ENCODE assay signal across 8 cellular contexts in genomic region chr6:43506667-43507471, GRCh38. TPM values are rescaled to one million over a fixed set of nuclear protein-coding genes. Genes with fewer than 3 reads are reported as not detected.
DNase-seq lines count a peak whose midpoint lies in the region; ATAC-seq and TF ChIP-seq lines count a peak whose summit lies in the region.

No MANE protein-coding gene starts in this region.

- no peak overlapping the region for H3K4me3 Mint-ChIP-seq in activated CD4-positive, alpha-beta memory T cell treated with anti-CD3 and anti-CD28 coated beads for 36 hours

- peak overlapping the region in 51 of 59 donors; percentile 23 to 85 (median 69) for H3K27ac ChIP-seq in dorsolateral prefrontal cortex
- no peak overlapping the region for H3K27ac ChIP-seq in lung (ENCODE audit: low read depth in 1 of 2, low read length in 1 of 2)

- H3K4me3 ChIP-seq in dorsolateral prefrontal cortex = peak overlapping the region in 3 of 59 donors; percentile 11 to 16 (median 13)
- no peak overlapping the region for H3K4me3 ChIP-seq in lung

- H3K27me3 ChIP-seq in dorsolateral prefrontal cortex (no peaks in the 10 kb centered on the region), lung (ENCODE audit: control insufficient read depth, insufficient read depth) (no peaks in the 10 kb centered on the region)

- intact Hi-C loops in activated CD4-positive, alpha-beta memory T cell treated with anti-CD3 and anti-CD28 coated beads for 36 hours (cut with micrococcal nuclease) = loop anchor here (1.0 to 2.0 kb wide), 5 partner anchors 30 to 333 kb away; partner anchors contain the start of gene TJAP1
- intact Hi-C loops in dorsolateral prefrontal cortex (cut with DNase I) = loop anchor here (2.0 to 10.0 kb wide), 7 partner anchors 52 to 495 kb away; partner anchors contain the start of genes DLK2 (in 2 of the 2), CUL9 (in 1 of the 2), KLHDC3 (in 1 of the 2) and MEA1 (in 1 of the 2)

- H3K27me3 Mint-ChIP-seq in activated CD4-positive, alpha-beta memory T cell treated with anti-CD3 and anti-CD28 coated beads for 36 hours = peaks cover 17% of the 10 kb centered on the region

- peaks cover 12% of the 10 kb centered on the region for H3K36me3 Mint-ChIP-seq in activated CD4-positive, alpha-beta memory T cell treated with anti-CD3 and anti-CD28 coated beads for 36 hours

- no peak overlapping the region for H3K27ac Mint-ChIP-seq in activated CD4-positive, alpha-beta memory T cell treated with anti-CD3 and anti-CD28 coated beads for 36 hours

- H3K36me3 ChIP-seq in lung (ENCODE audit: control insufficient read depth in 2 of 2, insufficient read depth in 2 of 2, low read length in 2 of 2) = peaks cover 7 to 41% of the 10 kb centered on the region in 2 donors

- H3K4me1 Mint-ChIP-seq in activated CD4-positive, alpha-beta memory T cell treated with anti-CD3 and anti-CD28 coated beads for 36 hours (ENCODE audit: low read depth) = peaks cover 12% of the 10 kb centered on the region

- DNase-seq in NCI-H82 treated with DMSO at 0.1 percent for 48 hours (lab: John Stamatoyannopoulos, UW; ENCODE audit: unreplicated experiment) (peak; percentile 55), dorsolateral prefrontal cortex (peak in 9 of 10 donors; percentile 68 to 85 (median 83)), lung (ENCODE audit: low spot score) (peak; percentile 81)
- DNase-seq in activated CD4-positive, alpha-beta memory T cell treated with anti-CD3 and anti-CD28 coated beads for 36 hours = peak; percentile 87
- DNase-seq in stimulated activated CD8-positive, alpha-beta memory T cell treated with anti-CD3 and anti-CD28 coated beads, Interleukin-12 subunit alpha, Interleukin-12 subunit beta, amount 100 ng/mL, for 4 hours (ENCODE audit: low read depth) = peak; percentile 53

- H3K4me1 ChIP-seq in lung (ENCODE audit: control insufficient read depth in 2 of 2, insufficient read depth in 2 of 2, low read length in 2 of 2) = peaks cover 0 to 8% of the 10 kb centered on the region in 2 donors

- CTCF ChIA-PET in activated CD4-positive, alpha-beta memory T cell treated with anti-CD3 and anti-CD28 coated beads for 36 hours (lab: Charles Lee) = interaction anchor here (0.8 to 5.8 kb wide), 49 partner anchors 8 to 363 kb away, joined by 3 to 65 read pairs (median 4); partner anchors contain the start of genes CRIP3, DLK2, DNPH1 and POLR1C

- 30 to 32% methylated on average over 14 of the region's 14 CpGs for WGBS in lung, 2 donors

- H3K9me3 Mint-ChIP-seq in activated CD4-positive, alpha-beta memory T cell treated with anti-CD3 and anti-CD28 coated beads for 36 hours = no peaks in the 10 kb centered on the region

- no peaks in the 10 kb centered on the region for H3K9me3 ChIP-seq in lung (ENCODE audit: control insufficient read depth in 2 of 2, insufficient read depth in 1 of 2, low read length in 1 of 2)

- ATAC-seq in HG03469 (IDR thresholded peaks at IDR 0.05; ENCODE audit: unreplicated experiment) (peak; percentile 30), lung (ENCODE audit: insufficient read depth, low FRiP score) (no peak), HG02763 (IDR thresholded peaks at IDR 0.05; ENCODE audit: unreplicated experiment) (no peak)

- TF ChIP-seq CTCF in GM12873 (IDR thresholded peaks at IDR 0.05; ENCODE audit: insufficient read depth, low read depth, low read length, missing control alignments) (peak; percentile 99), dorsolateral prefrontal cortex (IDR thresholded peaks at IDR 0.05 in 54 of 56, conservative IDR thresholded peaks at IDR 0.05 in 2 of 56; ENCODE audit: low read depth in 1 of 56, partially characterized antibody in 56 of 56) (peak; percentile 85 to 99 (median 96)), lung (IDR thresholded peaks at IDR 0.05; ENCODE audit: control extremely low read depth, extremely low read depth) (peak; percentile 95)

- POLR2A ChIA-PET in activated CD4-positive, alpha-beta memory T cell treated with anti-CD3 and anti-CD28 coated beads for 36 hours (lab: Charles Lee) = interaction anchor here (0.7 to 2.3 kb wide), 5 partner anchors 10 to 277 kb away, joined by 3 to 6 read pairs (median 4); partner anchors contain the start of genes DNPH1, POLR1C and YIPF3

RNA-seq across cellular contexts. Expression of gene LRRC73, which starts 3.3 kb away (rescaled TPM):
- total RNA-seq in activated CD4-positive, alpha-beta memory T cell treated with anti-CD3 and anti-CD28 coated beads for 36 hours = under 1 TPM in 1 of 2 experiments, not detected in 1; 0.12 TPM
- 10 to 100 TPM in 99 of 120 experiments, 1 to 10 TPM in 21; 3.9 to 21.4 (median 12.9) TPM for total RNA-seq in dorsolateral prefrontal cortex
- total RNA-seq in lung = 1 to 10 TPM; 2.0 to 4.8 TPM
- 1 to 10 TPM in 1 of 2 donors, under 1 TPM in 1; 0.87 to 1.8 TPM for polyA plus RNA-seq in lung

RNA-seq across cellular contexts. Expression of gene YIPF3, which starts 9.9 kb away (rescaled TPM):
- total RNA-seq in activated CD4-positive, alpha-beta memory T cell treated with anti-CD3 and anti-CD28 coated beads for 36 hours = 10 to 100 TPM; 38.3 to 39.3 TPM
- total RNA-seq in dorsolateral prefrontal cortex = 10 to 100 TPM; 57.9 to 94.9 (median 76.6) TPM
- 100 to 1,000 TPM in 1 of 2 donors, 10 to 100 TPM in 1; 86.9 to 105 TPM for total RNA-seq in lung
- 100 to 1,000 TPM in 1 of 2 donors, 10 to 100 TPM in 1; 81.3 to 119 TPM for polyA plus RNA-seq in lung

RNA-seq across cellular contexts. Expression of gene POLR1C, which starts 10.0 kb away (rescaled TPM):
- 10 to 100 TPM; 46.8 to 49.5 TPM for total RNA-seq in activated CD4-positive, alpha-beta memory T cell treated with anti-CD3 and anti-CD28 coated beads for 36 hours
- total RNA-seq in dorsolateral prefrontal cortex = 10 to 100 TPM; 13.6 to 34.4 (median 23.6) TPM
- total RNA-seq in lung = 10 to 100 TPM; 29.0 to 43.7 TPM
- polyA plus RNA-seq in lung = 10 to 100 TPM; 37.4 to 50.7 TPM

RNA-seq across cellular contexts. Expression of gene TJAP1, which starts 29.5 kb away (rescaled TPM):
- 10 to 100 TPM; 30.5 to 36.2 TPM for total RNA-seq in activated CD4-positive, alpha-beta memory T cell treated with anti-CD3 and anti-CD28 coated beads for 36 hours
- total RNA-seq in dorsolateral prefrontal cortex = 100 to 1,000 TPM in 3 of 120 experiments, 10 to 100 TPM in 117; 21.7 to 124 (median 47.1) TPM
- 10 to 100 TPM; 24.1 to 29.5 TPM for total RNA-seq in lung
- 10 to 100 TPM; 21.7 to 22.6 TPM for polyA plus RNA-seq in lung

RNA-seq across cellular contexts. Expression of gene DLK2, which starts 51.5 kb away (rescaled TPM):
- total RNA-seq in activated CD4-positive, alpha-beta memory T cell treated with anti-CD3 and anti-CD28 coated beads for 36 hours = 1 to 10 TPM; 1.6 TPM
- total RNA-seq in dorsolateral prefrontal cortex (10 to 100 TPM in 8 of 120 experiments, 1 to 10 TPM in 112; 1.9 to 12.6 (median 6.0) TPM), lung (1 to 10 TPM; 1.4 to 2.6 TPM)
- 1 to 10 TPM; 1.1 TPM for polyA plus RNA-seq in lung

Comparison
In these comparisons a context has a peak if more than half of its experiments do, and no peak if none do; other contexts are left out.
1. H3K27ac ChIP-seq: peak in dorsolateral prefrontal cortex (51 of 59); none in lung (0 of 2).
2. Peak in every context shown above with its lines, with median percentiles within 50 percentile points of each other: CTCF ChIP-seq and DNase-seq.